8 cellular contexts compared by ENCODE assay signal in genomic region chr5:35436441-35437057, GRCh38.
DNase-seq lines count a peak whose midpoint lies in the region; ATAC-seq and TF ChIP-seq lines count a peak whose summit lies in the region.

No MANE protein-coding gene starts in this region.

- H3K36me3 Mint-ChIP-seq in osteocyte (ENCODE audit: unreplicated experiment) = no peaks in the 10 kb centered on the region

- WGBS in ovary, 3 donors = 72 to 77% (median 74%) methylated on average over 6 of the region's 6 CpGs

- no peaks in the 10 kb centered on the region for H3K4me1 ChIP-seq in HCT116 (ENCODE audit: control insufficient read depth in 1 of 2, insufficient read depth in 2 of 2, low read length in 2 of 2)
- H3K4me1 ChIP-seq in ovary (ENCODE audit: insufficient read depth) = no peaks in the 10 kb centered on the region

- H3K27me3 ChIP-seq in HCT116 (ENCODE audit: insufficient read depth, low read length) (peaks cover 10% of the 10 kb centered on the region; the same call in 1 of the 2 replicates), dorsolateral prefrontal cortex (peaks cover 0 to 15% (median 0%) of the 10 kb centered on the region in 45 donors), ovary (no peaks in the 10 kb centered on the region)

- no peak for TF ChIP-seq EP300 in ovary (IDR thresholded peaks at IDR 0.05)

- TF ChIP-seq POLR2A in HCT116 (IDR thresholded peaks at IDR 0.05; ENCODE audit: borderline replicate concordance, extremely low read depth, insufficient read depth, insufficient read length) (no peak), ovary (IDR thresholded peaks at IDR 0.05) (no peak)

- CTCF ChIA-PET in HCT116 (lab: Charles Lee) = interaction anchor here (0.7 to 1.5 kb wide), 10 partner anchors 8 to 63 kb away, joined by 3 to 5 read pairs (median 4); no protein-coding TSS in a partner anchor

- no peak overlapping the region for H2AFZ ChIP-seq in HCT116 (ENCODE audit: low read depth, low read length, poor library complexity, severe bottlenecking)

- no peaks in the 10 kb centered on the region for H4K20me1 ChIP-seq in HCT116 (ENCODE audit: insufficient read depth)

- H3K79me2 ChIP-seq in HCT116 (ENCODE audit: insufficient read depth, low read length) = no peaks in the 10 kb centered on the region

- TF ChIP-seq RAD21 in HCT116 (IDR thresholded peaks at IDR 0.05; ENCODE audit: low read depth) = peak; percentile 15; the same call in 1 of the 2 replicates

- POLR2A ChIA-PET in HCT116 (lab: Charles Lee) = no interaction called here

- H3K36me3 ChIP-seq in HCT116 (ENCODE audit: control insufficient read depth in 1 of 2, insufficient read depth in 2 of 2, low read length in 2 of 2) (no peaks in the 10 kb centered on the region), ovary (no peaks in the 10 kb centered on the region)

- TF ChIP-seq CTCF in HCT116 (IDR thresholded peaks at IDR 0.05 in 2 of 3, conservative IDR thresholded peaks at IDR 0.05 in 1 of 3; ENCODE audit: borderline replicate concordance in 1 of 3, insufficient read depth in 1 of 3, low read depth in 2 of 3, low read length in 2 of 3) = peak in 2 of 3 experiments; percentile 53 to 60; a peak in 3 of 6 replicates
- TF ChIP-seq CTCF in dorsolateral prefrontal cortex (IDR thresholded peaks at IDR 0.05 in 54 of 56, conservative IDR thresholded peaks at IDR 0.05 in 2 of 56; ENCODE audit: low read depth in 1 of 56, partially characterized antibody in 56 of 56) = peak in 53 of 56 donors; percentile 12 to 64 (median 44)
- peak; percentile 49 for TF ChIP-seq CTCF in osteocyte (IDR thresholded peaks at IDR 0.05)
- no peak for TF ChIP-seq CTCF in ovary (IDR thresholded peaks at IDR 0.05)

- ATAC-seq in HCT116 = no peak
- ATAC-seq in HG02571 (IDR thresholded peaks at IDR 0.05; ENCODE audit: unreplicated experiment) = no peak
- ATAC-seq in HG03520 (IDR thresholded peaks at IDR 0.05; ENCODE audit: unreplicated experiment) = no peak

- no peak overlapping the region for H3K4me3 ChIP-seq in HCT116 (replicated peaks in 1 of 2; ENCODE audit: low read depth in 1 of 2, low read length in 2 of 2)
- no peak overlapping the region for H3K4me3 ChIP-seq in dorsolateral prefrontal cortex
- H3K4me3 ChIP-seq in ovary = no peak overlapping the region

- H3K9ac ChIP-seq in HCT116 (ENCODE audit: low read length) = no peak overlapping the region

- intact Hi-C loops in HCT116 (cut with micrococcal nuclease) (no loop called here), dorsolateral prefrontal cortex (cut with DNase I) (no loop called here), ovary (cut with DNase I) (no loop called here)

- no peak overlapping the region for H3K4me2 ChIP-seq in HCT116 (ENCODE audit: low read length)

- H3K9me3 ChIP-seq in HCT116 (ENCODE audit: control insufficient read depth in 1 of 2, insufficient read depth in 1 of 2, low read depth in 1 of 2, low read length in 2 of 2) = no peaks in the 10 kb centered on the region
- no peaks in the 10 kb centered on the region for H3K9me3 ChIP-seq in ovary

- H3K27ac ChIP-seq in HCT116 (ENCODE audit: low read depth, low read length) (no peak overlapping the region), dorsolateral prefrontal cortex (no peak overlapping the region), ovary (no peak overlapping the region)

- no peaks in the 10 kb centered on the region for H3K9me2 ChIP-seq in HCT116 (ENCODE audit: insufficient read depth)

- DNase-seq in ELR (ENCODE audit: low read depth) (peak; percentile 57), HCT116 (ENCODE audit: low read depth, low spot score) (peak; percentile 13), NOMO-1 treated with DMSO at 0.1 percent for 48 hours (lab: John Stamatoyannopoulos, UW; ENCODE audit: unreplicated experiment) (peak; percentile 82), dorsolateral prefrontal cortex (no peak), osteocyte (ENCODE audit: extremely low spot score, unreplicated experiment) (no peak), ovary (no peak)

- no TSS peak for BruUV-seq in HCT116 (replicated peaks; lab: Mats Ljungman, UMichigan)

- no peak overlapping the region for H3K4me3 Mint-ChIP-seq in osteocyte (ENCODE audit: unreplicated experiment)

- RAD21 ChIA-PET in HCT116 (lab: Charles Lee; ENCODE audit: low non-redundant PET in 1 of 2, low total read pairs in 2 of 2, uncharacterized antibody in 2 of 2, unreplicated experiment in 2 of 2) = no interaction called here

- no peaks in the 10 kb centered on the region for H3K4me1 Mint-ChIP-seq in osteocyte (ENCODE audit: unreplicated experiment)

- H3K27ac Mint-ChIP-seq in osteocyte (ENCODE audit: unreplicated experiment) = no peak overlapping the region

- no peaks in the 10 kb centered on the region for H3K9me3 Mint-ChIP-seq in osteocyte (ENCODE audit: unreplicated experiment)

- H3K27me3 Mint-ChIP-seq in osteocyte (ENCODE audit: unreplicated experiment) = peaks cover 27% of the 10 kb centered on the region

TF ChIP-seq in HCT116, 20 proteins besides CTCF, POLR2A, EP300 and RAD21:
- no peak for TF ChIP-seq CBX3 (IDR thresholded peaks at IDR 0.05; ENCODE audit: low read depth)
TF ChIP-seq in HCT116: peak in this region for 0.

Comparison
In these comparisons a context has a peak if more than half of its experiments do, and no peak if none do; other contexts are left out.
1. DNase-seq: peak in ELR (single experiment), HCT116 (single experiment) and NOMO-1 treated with DMSO at 0.1 percent for 48 hours (single experiment); none in dorsolateral prefrontal cortex (0 of 10), osteocyte (single experiment) and ovary (0 of 5).
2. CTCF ChIP-seq: peak in HCT116 (2 of 3), dorsolateral prefrontal cortex (53 of 56) and osteocyte (single experiment); none in ovary (0 of 3).